Comparison of ENCODE assay signal across 17 cellular contexts in the genomic region with DNA sequence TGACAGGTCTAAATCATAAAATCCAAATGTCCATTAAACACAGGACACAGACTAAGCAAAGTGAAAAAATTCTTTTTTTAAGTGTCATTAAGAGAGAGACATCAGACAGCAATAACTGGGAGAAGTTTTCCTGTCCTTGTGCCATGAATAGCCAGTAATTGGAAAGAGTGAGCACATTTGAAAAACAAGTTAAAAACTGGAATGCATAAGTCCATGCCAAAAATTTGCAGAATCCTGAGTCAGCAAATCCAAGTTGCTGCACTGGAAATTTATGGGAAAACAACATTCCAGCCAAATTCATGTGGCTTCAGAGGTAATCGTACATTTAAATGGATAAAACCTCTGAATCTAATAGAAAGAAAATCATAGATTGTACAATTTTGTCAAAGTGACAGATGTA.
DNase-seq lines count a peak whose midpoint lies in the region; ATAC-seq, FAIRE-seq and TF ChIP-seq lines count a peak whose summit lies in the region.
"Had no signal": no experiment of that assay in that cellular context is flagged by ENCODE, and none has a peak within 500 bp of the region (broad histone marks: within the 10 kb centered on the region; RNA-seq: fewer than 3 reads in every experiment).

No MANE protein-coding gene starts in this region.

- BruUV-seq in PC-3 (replicated peaks; lab: Mats Ljungman, UMichigan), result no TSS peak

- ATAC-seq in PC-3 (no peak), GM18907 (IDR thresholded peaks at IDR 0.05; ENCODE audit: unreplicated experiment) (no peak), HG02763 (IDR thresholded peaks at IDR 0.05; ENCODE audit: unreplicated experiment) (no peak), GM21360 (IDR thresholded peaks at IDR 0.05; ENCODE audit: unreplicated experiment) (no peak)
- ATAC-seq: T-cell had no signal

- H3F3A ChIP-seq in PC-3 (ENCODE audit: low read length, unreplicated experiment), result no peaks in the 10 kb centered on the region

- H3K27me3 ChIP-seq in osteoblast (ENCODE audit: insufficient read depth, low read length) (no peaks in the 10 kb centered on the region), PC-3 (ENCODE audit: low read length) (no peaks in the 10 kb centered on the region)

- H3K36me3 ChIP-seq in osteoblast (ENCODE audit: insufficient read depth, low read length) (no peaks in the 10 kb centered on the region), PC-3 (ENCODE audit: low read depth, low read length) (no peaks in the 10 kb centered on the region)

- no peaks in the 10 kb centered on the region for H4K20me1 ChIP-seq in osteoblast (ENCODE audit: insufficient read depth, low read length)
- no peaks in the 10 kb centered on the region for H4K20me1 ChIP-seq in PC-3 (ENCODE audit: low read length)

- H3K9me2 ChIP-seq in PC-3 (replicated peaks; ENCODE audit: low read length), result no peaks in the 10 kb centered on the region

- no peak overlapping the region for H3K4me3 ChIP-seq in AG09309 (ENCODE audit: control insufficient read depth, low read depth, low read length)
- no peak overlapping the region for H3K4me3 ChIP-seq in LNCaP clone FGC (ENCODE audit: low read depth, low read length)
- no peak overlapping the region for H3K4me3 ChIP-seq in osteoblast (ENCODE audit: insufficient read depth, low read length)
- H3K4me3 ChIP-seq in PC-3 (ENCODE audit: low read length), result no peak overlapping the region

- DNase-seq in AG09309 (ENCODE audit: low read depth) (peak; percentile 60), LNCaP clone FGC (ENCODE audit: low read depth) (peak; percentile 15), osteoblast (ENCODE audit: insufficient read length, low spot score, missing footprints) (peak; percentile 58), PC-3 (no peak)
- DNase-seq: activated T-cell treated with anti-CD3 and anti-CD28 coated beads, Interleukin-2, amount 50 U/mL, for 48 hours; anterior cingulate cortex; effector memory CD4-positive, alpha-beta T cell; GOT3; hypothalamus; NCI-H2227 treated with DMSO at 0.1 percent for 48 hours; stimulated activated CD8-positive, alpha-beta memory T cell treated with anti-CD3 and anti-CD28 coated beads, Interleukin-4, amount 100 ng/mL, for 48 hours; T-cell had no signal

- peak; percentile 98 for FAIRE-seq in endometrium (lab: Jason Lieb, UNC)

- intact Hi-C loops in PC-3 (cut with micrococcal nuclease), result no loop called here

- peak overlapping the region; percentile 31 for H3K27ac ChIP-seq in osteoblast (ENCODE audit: low read depth, low read length)
- no peak overlapping the region for H3K27ac ChIP-seq in PC-3 (ENCODE audit: low read length)
- H3K27ac ChIP-seq: C4-2B had no signal

- no peak for TF ChIP-seq CTCF in AG09309 (IDR thresholded peaks at IDR 0.05; ENCODE audit: control insufficient read depth, insufficient read depth, low read depth, low read length, missing control alignments)
- TF ChIP-seq CTCF in LNCaP clone FGC (IDR thresholded peaks at IDR 0.05; ENCODE audit: control insufficient read depth, extremely low read depth, insufficient read depth), result no peak
- no peak for TF ChIP-seq CTCF in osteoblast (IDR thresholded peaks at IDR 0.05; ENCODE audit: extremely low read depth, low read depth, low read length)
- no peak for TF ChIP-seq CTCF in PC-3 (conservative IDR thresholded peaks at IDR 0.05; ENCODE audit: low read depth, low read length)

- H3K9me3 ChIP-seq in osteoblast (ENCODE audit: low read depth, low read length) (no peaks in the 10 kb centered on the region), PC-3 (ENCODE audit: low read length) (no peaks in the 10 kb centered on the region)

- POLR2A ChIA-PET in PC-3 (lab: Charles Lee; ENCODE audit: unreplicated experiment), result no interaction called here

- H2AFZ ChIP-seq in osteoblast (ENCODE audit: low read length) (no peak overlapping the region), PC-3 (ENCODE audit: low read length) (no peak overlapping the region)

- H3K4me2 ChIP-seq in osteoblast (ENCODE audit: insufficient read depth, low read length) (peak overlapping the region; percentile 35), PC-3 (ENCODE audit: low read length) (no peak overlapping the region)

- H3K9ac ChIP-seq in PC-3 (ENCODE audit: low read length), result no peak overlapping the region

- peaks cover 33% of the 10 kb centered on the region for H3K4me1 ChIP-seq in osteoblast (ENCODE audit: insufficient read depth, low read length)
- H3K4me1 ChIP-seq in PC-3 (ENCODE audit: insufficient read depth, low read length), result no peaks in the 10 kb centered on the region

- CTCF ChIA-PET in PC-3 (lab: Charles Lee), result no interaction called here

- H3K79me2 ChIP-seq in osteoblast (ENCODE audit: insufficient read depth, low read length), result no peaks in the 10 kb centered on the region
- H3K79me2 ChIP-seq in PC-3 (ENCODE audit: low read length), result no peaks in the 10 kb centered on the region
